Comparison of ENCODE assay signal across 8 cellular contexts in genomic region chr3:157174616-157175498, GRCh38. TPM values are rescaled to one million over a fixed set of nuclear protein-coding genes. Genes with fewer than 3 reads are reported as not detected.
DNase-seq lines count a peak whose midpoint lies in the region; TF ChIP-seq lines count a peak whose summit lies in the region.

No MANE protein-coding gene starts in this region.

- H3K9me3 ChIP-seq in SJSA1 (replicated peaks), result no peaks in the 10 kb centered on the region
- H3K9me3 ChIP-seq in neural progenitor cell (ENCODE audit: low read depth), result peaks cover 10% of the 10 kb centered on the region
- no peaks in the 10 kb centered on the region for H3K9me3 ChIP-seq in stomach smooth muscle (ENCODE audit: control insufficient read depth in 2 of 2, low read length in 2 of 2)

- peaks cover 27% of the 10 kb centered on the region for H3K79me2 ChIP-seq in neural progenitor cell (ENCODE audit: low read depth)

- H4K20me1 ChIP-seq in neural progenitor cell (ENCODE audit: low read depth), result no peaks in the 10 kb centered on the region

- peak overlapping the region; percentile 95 for H3K27ac Mint-ChIP-seq in activated naive CD4-positive, alpha-beta T cell treated with anti-CD3 and anti-CD28 coated beads for 36 hours
- peak overlapping the region; percentile 90 for H3K27ac Mint-ChIP-seq in neural progenitor cell

- peaks cover 25% of the 10 kb centered on the region for H3F3A ChIP-seq in neural progenitor cell (ENCODE audit: low read depth)

- H3K9ac ChIP-seq in neural progenitor cell (peak overlapping the region; percentile 24), stomach smooth muscle (ENCODE audit: low read length in 2 of 2) (peak overlapping the region; percentile 98 to 99)

- CTCF ChIA-PET in activated naive CD4-positive, alpha-beta T cell treated with anti-CD3 and anti-CD28 coated beads for 36 hours (lab: Charles Lee), result interaction anchor here (1.5 to 4.4 kb wide), 4 partner anchors 13 to 65 kb away, joined by 4 to 44 read pairs (median 10); partner anchors contain the start of gene CCNL1

- TF ChIP-seq CTCF in HFF-Myc (IDR thresholded peaks at IDR 0.05; ENCODE audit: low read depth, low read length, missing control alignments) (no peak), neural progenitor cell (IDR thresholded peaks at IDR 0.05) (no peak)

- peak overlapping the region; percentile 85 for H3K4me3 Mint-ChIP-seq in activated naive CD4-positive, alpha-beta T cell treated with anti-CD3 and anti-CD28 coated beads for 36 hours
- peak overlapping the region; percentile 92 for H3K4me3 Mint-ChIP-seq in neural progenitor cell

- H3K27ac ChIP-seq in SJSA1, result peak overlapping the region; percentile 91
- peak overlapping the region; percentile 85 for H3K27ac ChIP-seq in neural progenitor cell
- peak overlapping the region; percentile 99 for H3K27ac ChIP-seq in stomach smooth muscle (ENCODE audit: low read length)

- DNase-seq in GM04503 (ENCODE audit: low read depth), result peak; percentile 97
- DNase-seq in HFF-Myc (ENCODE audit: extremely low read depth, low read depth), result peak; percentile 98
- DNase-seq in MV-4-11 (lab: John Stamatoyannopoulos, UW), result peak; percentile 100
- DNase-seq in SJSA1 (ENCODE audit: low read depth in 1 of 2, low spot score in 2 of 2), result peak; percentile 98 to 99
- peak; percentile 99 for DNase-seq in activated naive CD4-positive, alpha-beta T cell treated with anti-CD3 and anti-CD28 coated beads for 36 hours
- peak; percentile 99 for DNase-seq in foreskin melanocyte
- peak; percentile 99 for DNase-seq in neural progenitor cell (ENCODE audit: low spot score)

- peak overlapping the region; percentile 75 for H2AFZ ChIP-seq in neural progenitor cell (replicated peaks)

- H3K27me3 ChIP-seq in SJSA1 (replicated peaks), result no peaks in the 10 kb centered on the region
- H3K27me3 ChIP-seq in neural progenitor cell, result no peaks in the 10 kb centered on the region
- H3K27me3 ChIP-seq in stomach smooth muscle (ENCODE audit: control insufficient read depth in 1 of 2, insufficient read depth in 2 of 2, low read length in 2 of 2), result no peaks in the 10 kb centered on the region

- H3K4me1 Mint-ChIP-seq in activated naive CD4-positive, alpha-beta T cell treated with anti-CD3 and anti-CD28 coated beads for 36 hours (ENCODE audit: low read depth), result peaks cover 25% of the 10 kb centered on the region
- peaks cover 27% of the 10 kb centered on the region for H3K4me1 Mint-ChIP-seq in neural progenitor cell

- intact Hi-C loops in activated naive CD4-positive, alpha-beta T cell treated with anti-CD3 and anti-CD28 coated beads for 36 hours (cut with micrococcal nuclease), result loop anchor here (1.0 to 10.0 kb wide), 14 partner anchors 15 to 1500 kb away; partner anchors contain the start of genes CCNL1, LEKR1, LXN and RSRC1

- peaks cover 2% of the 10 kb centered on the region for H3K9me3 Mint-ChIP-seq in activated naive CD4-positive, alpha-beta T cell treated with anti-CD3 and anti-CD28 coated beads for 36 hours
- peaks cover 16% of the 10 kb centered on the region for H3K9me3 Mint-ChIP-seq in neural progenitor cell

- H3K4me1 ChIP-seq in SJSA1 (replicated peaks) (peaks cover 15% of the 10 kb centered on the region), neural progenitor cell (peaks cover 13% of the 10 kb centered on the region), stomach smooth muscle (ENCODE audit: control insufficient read depth, insufficient read depth, low read length) (peaks cover 12% of the 10 kb centered on the region)

- H3K27me3 Mint-ChIP-seq in activated naive CD4-positive, alpha-beta T cell treated with anti-CD3 and anti-CD28 coated beads for 36 hours (ENCODE audit: low read depth), result no peaks in the 10 kb centered on the region
- H3K27me3 Mint-ChIP-seq in neural progenitor cell (ENCODE audit: insufficient read depth, low read depth), result peaks cover 6% of the 10 kb centered on the region

- H3K4me3 ChIP-seq in HFF-Myc (replicated peaks; ENCODE audit: low read depth, low read length) (peak overlapping the region; percentile 71), SJSA1 (peak overlapping the region; percentile 50), neural progenitor cell (peak overlapping the region; percentile 70), stomach smooth muscle (ENCODE audit: low read length in 2 of 2) (peak overlapping the region; percentile 84 to 88)

- H3K36me3 ChIP-seq in SJSA1 (no peaks in the 10 kb centered on the region), neural progenitor cell (peaks cover 8% of the 10 kb centered on the region), stomach smooth muscle (ENCODE audit: control insufficient read depth in 2 of 2, insufficient read depth in 2 of 2, low read length in 2 of 2) (no peaks in the 10 kb centered on the region)

- H3K4me2 ChIP-seq in neural progenitor cell, result peak overlapping the region; percentile 93

- H3K36me3 Mint-ChIP-seq in activated naive CD4-positive, alpha-beta T cell treated with anti-CD3 and anti-CD28 coated beads for 36 hours (ENCODE audit: low read depth), result peaks cover 32% of the 10 kb centered on the region
- H3K36me3 Mint-ChIP-seq in neural progenitor cell, result peaks cover 15% of the 10 kb centered on the region

RNA-seq across cellular contexts. Expression of gene CCNL1, which starts 14.9 kb away (rescaled TPM):
- total RNA-seq in SJSA1 (2014; rRNA removed; shearing (Covaris generic)), result 65.1 and 92.6 TPM in 2 replicates
- total RNA-seq in activated naive CD4-positive, alpha-beta T cell treated with anti-CD3 and anti-CD28 coated beads for 36 hours, result 100 to 1,000 TPM; 206 to 214 TPM
- total RNA-seq in neural progenitor cell (ENCODE audit: low replicate concordance), result 154 and 214 TPM in 2 replicates

Comparison
In these comparisons a context has a peak if more than half of its experiments do, and no peak if none do; other contexts are left out.
1. Peak in every context shown above with its lines: DNase-seq, H3K4me3 ChIP-seq and H3K27ac ChIP-seq.